Comparison of ENCODE assay signal across 2 cellular contexts in the genomic region with DNA sequence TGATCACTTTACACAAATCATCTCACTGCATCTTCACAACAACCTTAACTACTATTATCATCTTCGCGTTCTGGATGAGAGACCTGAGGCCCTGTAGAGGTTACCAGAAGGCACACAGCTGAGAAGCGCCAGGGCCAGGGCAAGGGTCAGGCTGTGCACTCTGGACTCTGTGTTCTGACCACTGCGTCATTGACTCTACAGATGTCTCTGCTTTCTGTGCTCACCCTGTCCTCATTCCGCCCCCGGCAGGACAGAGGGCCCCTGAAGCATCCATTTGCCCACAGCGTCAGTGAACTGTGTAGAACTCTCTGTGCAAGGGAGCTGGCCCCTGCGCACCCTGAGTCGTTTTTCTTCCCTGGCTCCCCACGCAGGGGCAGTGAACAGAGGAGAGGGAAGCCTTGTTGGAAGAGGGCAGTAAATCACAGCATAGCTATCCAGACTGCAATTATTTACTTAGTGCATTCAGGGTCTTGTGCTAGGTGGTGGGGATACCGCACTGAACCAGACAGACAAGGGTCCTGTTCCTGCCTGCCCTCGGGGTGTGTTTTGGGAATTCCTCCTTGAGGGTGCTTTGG.
TF ChIP-seq lines count a peak whose summit lies in the region.

No MANE protein-coding gene starts in this region.

TF ChIP-seq in HCT116, 20 proteins besides CTCF, POLR2A, EP300 and RAD21:
- no peak for TF ChIP-seq ELF1 (IDR thresholded peaks at IDR 0.05; ENCODE audit: borderline replicate concordance, low read depth)
- TF ChIP-seq EGR1 (IDR thresholded peaks at IDR 0.05; ENCODE audit: low read depth), result no peak
- no peak for TF ChIP-seq FOSL1 (IDR thresholded peaks at IDR 0.05; ENCODE audit: low read depth)
- no peak for TF ChIP-seq EZH2 (IDR thresholded peaks at IDR 0.05)
- TF ChIP-seq, protein P1, sequence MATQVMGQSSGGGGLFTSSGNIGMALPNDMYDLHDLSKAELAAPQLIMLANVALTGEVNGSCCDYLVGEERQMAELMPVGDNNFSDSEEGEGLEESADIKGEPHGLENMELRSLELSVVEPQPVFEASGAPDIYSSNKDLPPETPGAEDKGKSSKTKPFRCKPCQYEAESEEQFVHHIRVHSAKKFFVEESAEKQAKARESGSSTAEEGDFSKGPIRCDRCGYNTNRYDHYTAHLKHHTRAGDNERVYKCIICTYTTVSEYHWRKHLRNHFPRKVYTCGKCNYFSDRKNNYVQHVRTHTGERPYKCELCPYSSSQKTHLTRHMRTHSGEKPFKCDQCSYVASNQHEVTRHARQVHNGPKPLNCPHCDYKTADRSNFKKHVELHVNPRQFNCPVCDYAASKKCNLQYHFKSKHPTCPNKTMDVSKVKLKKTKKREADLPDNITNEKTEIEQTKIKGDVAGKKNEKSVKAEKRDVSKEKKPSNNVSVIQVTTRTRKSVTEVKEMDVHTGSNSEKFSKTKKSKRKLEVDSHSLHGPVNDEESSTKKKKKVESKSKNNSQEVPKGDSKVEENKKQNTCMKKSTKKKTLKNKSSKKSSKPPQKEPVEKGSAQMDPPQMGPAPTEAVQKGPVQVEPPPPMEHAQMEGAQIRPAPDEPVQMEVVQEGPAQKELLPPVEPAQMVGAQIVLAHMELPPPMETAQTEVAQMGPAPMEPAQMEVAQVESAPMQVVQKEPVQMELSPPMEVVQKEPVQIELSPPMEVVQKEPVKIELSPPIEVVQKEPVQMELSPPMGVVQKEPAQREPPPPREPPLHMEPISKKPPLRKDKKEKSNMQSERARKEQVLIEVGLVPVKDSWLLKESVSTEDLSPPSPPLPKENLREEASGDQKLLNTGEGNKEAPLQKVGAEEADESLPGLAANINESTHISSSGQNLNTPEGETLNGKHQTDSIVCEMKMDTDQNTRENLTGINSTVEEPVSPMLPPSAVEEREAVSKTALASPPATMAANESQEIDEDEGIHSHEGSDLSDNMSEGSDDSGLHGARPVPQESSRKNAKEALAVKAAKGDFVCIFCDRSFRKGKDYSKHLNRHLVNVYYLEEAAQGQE (IDR thresholded peaks at IDR 0.05; ENCODE audit: low read depth), result no peak
- no peak for TF ChIP-seq CEBPB (IDR thresholded peaks at IDR 0.05; ENCODE audit: low read depth)
- TF ChIP-seq, protein P2, sequence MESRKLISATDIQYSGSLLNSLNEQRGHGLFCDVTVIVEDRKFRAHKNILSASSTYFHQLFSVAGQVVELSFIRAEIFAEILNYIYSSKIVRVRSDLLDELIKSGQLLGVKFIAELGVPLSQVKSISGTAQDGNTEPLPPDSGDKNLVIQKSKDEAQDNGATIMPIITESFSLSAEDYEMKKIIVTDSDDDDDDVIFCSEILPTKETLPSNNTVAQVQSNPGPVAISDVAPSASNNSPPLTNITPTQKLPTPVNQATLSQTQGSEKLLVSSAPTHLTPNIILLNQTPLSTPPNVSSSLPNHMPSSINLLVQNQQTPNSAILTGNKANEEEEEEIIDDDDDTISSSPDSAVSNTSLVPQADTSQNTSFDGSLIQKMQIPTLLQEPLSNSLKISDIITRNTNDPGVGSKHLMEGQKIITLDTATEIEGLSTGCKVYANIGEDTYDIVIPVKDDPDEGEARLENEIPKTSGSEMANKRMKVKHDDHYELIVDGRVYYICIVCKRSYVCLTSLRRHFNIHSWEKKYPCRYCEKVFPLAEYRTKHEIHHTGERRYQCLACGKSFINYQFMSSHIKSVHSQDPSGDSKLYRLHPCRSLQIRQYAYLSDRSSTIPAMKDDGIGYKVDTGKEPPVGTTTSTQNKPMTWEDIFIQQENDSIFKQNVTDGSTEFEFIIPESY (IDR thresholded peaks at IDR 0.05; ENCODE audit: extremely low read depth, insufficient replicate concordance, low read length), result no peak
- TF ChIP-seq, protein P3, sequence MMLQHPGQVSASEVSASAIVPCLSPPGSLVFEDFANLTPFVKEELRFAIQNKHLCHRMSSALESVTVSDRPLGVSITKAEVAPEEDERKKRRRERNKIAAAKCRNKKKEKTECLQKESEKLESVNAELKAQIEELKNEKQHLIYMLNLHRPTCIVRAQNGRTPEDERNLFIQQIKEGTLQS (IDR thresholded peaks at IDR 0.05), result no peak
- TF ChIP-seq YY1 (IDR thresholded peaks at IDR 0.05; ENCODE audit: extremely low read depth, insufficient replicate concordance, low read depth, low read length), result no peak
- TF ChIP-seq SRF (IDR thresholded peaks at IDR 0.05; ENCODE audit: low read depth), result no peak
- TF ChIP-seq SIN3A (IDR thresholded peaks at IDR 0.05; ENCODE audit: low read depth), result no peak
- TF ChIP-seq EZH2phosphoT487 (IDR thresholded peaks at IDR 0.05; ENCODE audit: borderline replicate concordance), result no peak
- no peak for TF ChIP-seq JUND (IDR thresholded peaks at IDR 0.05)
- no peak for TF ChIP-seq TCF7L2 (IDR thresholded peaks at IDR 0.05; ENCODE audit: borderline replicate concordance, extremely low read depth, insufficient read depth, insufficient read length)
- TF ChIP-seq SP1 (IDR thresholded peaks at IDR 0.05; ENCODE audit: low read depth), result no peak
- no peak for TF ChIP-seq ZNF274 (IDR thresholded peaks at IDR 0.05; ENCODE audit: low read depth, low read length)
- no peak for TF ChIP-seq MAX (IDR thresholded peaks at IDR 0.05)
- no peak for TF ChIP-seq ZFX (IDR thresholded peaks at IDR 0.05)

TF ChIP-seq in K562, 482 proteins besides CTCF, POLR2A, EP300 and RAD21:
- no peak for TF ChIP-seq PTRF (tag; IDR thresholded peaks at IDR 0.05)
- no peak for TF ChIP-seq NFYB (IDR thresholded peaks at IDR 0.05; ENCODE audit: extremely low read depth, insufficient read length)
- no peak for TF ChIP-seq ZNF347 (CRISPR knock-in tag; IDR thresholded peaks at IDR 0.05; ENCODE audit: low read depth)
- no peak for TF ChIP-seq ZNF124 (CRISPR knock-in tag; IDR thresholded peaks at IDR 0.05)
- no peak for TF ChIP-seq SIX5 (IDR thresholded peaks at IDR 0.05; ENCODE audit: borderline replicate concordance in 1 of 2, insufficient read depth in 1 of 2, low read depth in 1 of 2, low read length in 2 of 2)
- TF ChIP-seq TRIM24 (IDR thresholded peaks at IDR 0.05), result no peak
- TF ChIP-seq SREBF1 (IDR thresholded peaks at IDR 0.05; ENCODE audit: borderline replicate concordance, low read depth, low read length), result no peak
- TF ChIP-seq MCM2 (IDR thresholded peaks at IDR 0.05; ENCODE audit: low read depth), result no peak
- no peak for TF ChIP-seq POLR3G (IDR thresholded peaks at IDR 0.05; ENCODE audit: extremely low read depth, insufficient read length, insufficient replicate concordance)
- TF ChIP-seq FOS (IDR thresholded peaks at IDR 0.05; ENCODE audit: extremely low read depth, insufficient read length), result no peak
- no peak for TF ChIP-seq ZNF695 (CRISPR knock-in tag; IDR thresholded peaks at IDR 0.05)
- no peak for TF ChIP-seq TCF3 (CRISPR knock-in tag; IDR thresholded peaks at IDR 0.05)
- TF ChIP-seq FOSL1 (tag; conservative IDR thresholded peaks at IDR 0.05), result no peak
- TF ChIP-seq SAP30 (IDR thresholded peaks at IDR 0.05; ENCODE audit: borderline replicate concordance, insufficient read depth, low read depth, low read length, poor library complexity, severe bottlenecking), result no peak
- TF ChIP-seq ZNF449 (CRISPR knock-in tag; IDR thresholded peaks at IDR 0.05), result no peak
- TF ChIP-seq SOX6 (IDR thresholded peaks at IDR 0.05), result no peak
- TF ChIP-seq DIDO1 (tag; IDR thresholded peaks at IDR 0.05; ENCODE audit: low read depth), result no peak
- no peak for TF ChIP-seq ZNF41 (CRISPR knock-in tag; conservative IDR thresholded peaks at IDR 0.05)
